Comparison of ENCODE assay signal across 8 cellular contexts in the genomic region with DNA sequence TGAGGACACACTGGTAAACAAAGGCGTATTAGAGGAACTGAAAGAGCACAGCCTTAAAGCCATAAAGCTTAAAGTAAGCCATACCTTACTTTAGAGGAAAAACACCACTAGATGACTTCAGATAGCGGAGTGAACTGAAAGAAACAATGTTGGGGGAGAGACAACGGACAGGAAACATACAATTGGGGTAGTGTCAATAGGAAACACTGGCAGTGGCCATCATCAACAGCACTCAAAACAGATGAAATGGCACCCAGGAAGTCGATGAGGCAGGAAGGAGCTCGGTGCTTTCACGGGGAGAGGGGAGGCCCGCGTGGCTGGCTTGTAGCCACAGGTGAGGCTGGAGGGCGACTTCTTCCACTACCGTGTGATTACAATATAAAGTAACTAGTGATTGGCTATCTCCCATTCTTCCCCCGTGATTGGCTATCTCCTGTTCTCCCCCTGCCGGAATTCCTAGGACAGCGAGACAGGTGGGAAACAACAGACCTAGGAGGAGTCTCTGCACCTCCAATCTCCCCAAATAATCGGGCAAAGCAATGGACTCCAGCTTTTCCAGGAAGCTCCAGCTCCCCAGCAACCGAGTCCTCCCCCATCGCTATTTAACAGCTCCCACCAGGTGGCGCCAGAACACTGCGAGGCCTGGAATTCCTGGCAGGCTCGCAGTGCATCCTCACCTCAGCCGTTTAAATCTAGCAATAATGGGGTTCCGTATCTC. TPM values are rescaled to one million over a fixed set of nuclear protein-coding genes. Genes with fewer than 3 reads are reported as not detected.
DNase-seq lines count a peak whose midpoint lies in the region; ATAC-seq lines count a peak whose summit lies in the region.

No MANE protein-coding gene starts in this region.

- DNase-seq in AG20443 (ENCODE audit: low spot score): peak; percentile 77
- DNase-seq in NCI-H526 treated with DMSO at 0.1 percent for 48 hours (lab: John Stamatoyannopoulos, UW): peak; percentile 59
- DNase-seq in activated CD4-positive, alpha-beta T cell treated with anti-CD3 and anti-CD28 coated beads, Interleukin-2, amount 50 U/mL, for 48 hours: peak; percentile 84 to 85
- DNase-seq in effector CD4-positive, alpha-beta T cell: peak; percentile 37
- DNase-seq in lung microvascular endothelial cell (ENCODE audit: low read depth in 2 of 2): peak; percentile 31 to 38
- DNase-seq in stimulated activated CD8-positive, alpha-beta memory T cell treated with anti-CD3 and anti-CD28 coated beads, Interleukin-15, amount 100 ng/mL, for 1 hour (ENCODE audit: low read depth): peak; percentile 31

- ATAC-seq in GM19035 (IDR thresholded peaks at IDR 0.05; ENCODE audit: unreplicated experiment) (peak; percentile 81), HG03378 (IDR thresholded peaks at IDR 0.05; ENCODE audit: unreplicated experiment) (peak; percentile 69)

RNA-seq across cellular contexts. Expression of a gene that starts 2.4 kb away (rescaled TPM):
- total RNA-seq in lung microvascular endothelial cell: not detected in 2 replicates

RNA-seq across cellular contexts. Expression of a gene that starts 19.7 kb away (rescaled TPM):
- under 0.01 TPM in 1 of 2 replicates, not detected in the other for total RNA-seq in lung microvascular endothelial cell

RNA-seq across cellular contexts. Expression of a gene that starts 29.2 kb away (rescaled TPM):
- not detected in 2 replicates for total RNA-seq in lung microvascular endothelial cell

RNA-seq across cellular contexts. Expression of a gene that starts 59.8 kb away (rescaled TPM):
- total RNA-seq in lung microvascular endothelial cell: not detected in 2 replicates

Comparison
In these comparisons a context has a peak if more than half of its experiments do, and no peak if none do; other contexts are left out.
1. Peak in every context shown above with its lines: DNase-seq and ATAC-seq.
2. DNase-seq: peak in every context shown above with its lines; median percentile 84 in activated CD4-positive, alpha-beta T cell treated with anti-CD3 and anti-CD28 coated beads, Interleukin-2, amount 50 U/mL, for 48 hours; 77 in AG20443; 59 in NCI-H526 treated with DMSO at 0.1 percent for 48 hours; 37 in effector CD4-positive, alpha-beta T cell; 34 in lung microvascular endothelial cell; 31 in stimulated activated CD8-positive, alpha-beta memory T cell treated with anti-CD3 and anti-CD28 coated beads, Interleukin-15, amount 100 ng/mL, for 1 hour.